8 cellular contexts compared by ENCODE assay signal in genomic region chr6:110053395-110054240, GRCh38.
DNase-seq lines count a peak whose midpoint lies in the region; ATAC-seq, FAIRE-seq and TF ChIP-seq lines count a peak whose summit lies in the region.

No MANE protein-coding gene starts in this region.

- H3K27ac Mint-ChIP-seq in activated CD8-positive, alpha-beta T cell treated with anti-CD3 and anti-CD28 coated beads for 36 hours, result no peak overlapping the region
- H3K27ac Mint-ChIP-seq in activated CD8-positive, alpha-beta T cell treated with anti-CD3 and anti-CD28 coated beads, Interleukin-2, amount 10 ng/mL, durations not matched to agents 7 days and 5 days, result no peak overlapping the region
- H3K27ac Mint-ChIP-seq in astrocyte (ENCODE audit: unreplicated experiment), result no peak overlapping the region
- H3K27ac Mint-ChIP-seq in stimulated activated naive B cell treated with anti-CD40 and anti-IgM and Interleukin-4, amounts not matched to agents 10 μg/mL and 1 μg/mL and 100 μg/mL, for 72 hours, result no peak overlapping the region

- no peak overlapping the region for H3K27ac ChIP-seq in astrocyte (ENCODE audit: low read depth, low read length)

- no peak overlapping the region for H3K4me3 ChIP-seq in astrocyte (ENCODE audit: insufficient read depth, low read depth, low read length)

- intact Hi-C loops in activated CD8-positive, alpha-beta T cell treated with anti-CD3 and anti-CD28 coated beads for 36 hours (cut with micrococcal nuclease), result loop anchor here (5.0 kb wide), 2 partner anchors 339 to 526 kb away; no protein-coding TSS in a partner anchor

- no peaks in the 10 kb centered on the region for H3K79me2 ChIP-seq in astrocyte (ENCODE audit: insufficient read depth, low read length)

- DNase-seq in activated CD8-positive, alpha-beta T cell treated with anti-CD3 and anti-CD28 coated beads for 36 hours, result no peak
- no peak for DNase-seq in activated CD8-positive, alpha-beta T cell treated with anti-CD3 and anti-CD28 coated beads, Interleukin-2, amount 10 ng/mL, durations not matched to agents 7 days and 5 days
- DNase-seq in NCI-H2029 treated with DMSO at 0.1 percent for 48 hours (lab: John Stamatoyannopoulos, UW) (peak; percentile 28), astrocyte (ENCODE audit: low read depth) (peak; percentile 39), hippocampal formation (lab: John Stamatoyannopoulos, UW) (peak; percentile 15 to 49), NCI-H510A treated with DMSO at 0.1 percent for 48 hours (lab: John Stamatoyannopoulos, UW) (no peak)
- DNase-seq in stimulated activated naive B cell treated with anti-CD40 and anti-IgM and Interleukin-4, amounts not matched to agents 10 μg/mL and 1 μg/mL and 100 μg/mL, for 72 hours, result no peak

- H2AFZ ChIP-seq in astrocyte (ENCODE audit: low read depth, low read length), result no peak overlapping the region

- H4K20me1 ChIP-seq in astrocyte (ENCODE audit: insufficient read depth, low read length), result no peaks in the 10 kb centered on the region

- no peaks in the 10 kb centered on the region for H3K9me3 ChIP-seq in astrocyte (ENCODE audit: insufficient read depth, low read depth, low read length)

- POLR2A ChIA-PET in activated CD8-positive, alpha-beta T cell treated with anti-CD3 and anti-CD28 coated beads for 36 hours (lab: Charles Lee), result no interaction called here
- POLR2A ChIA-PET in activated CD8-positive, alpha-beta T cell treated with anti-CD3 and anti-CD28 coated beads, Interleukin-2, amount 10 ng/mL, durations not matched to agents 7 days and 5 days (lab: Charles Lee), result no interaction called here

- CTCF ChIA-PET in activated CD8-positive, alpha-beta T cell treated with anti-CD3 and anti-CD28 coated beads for 36 hours (lab: Charles Lee), result interaction anchor here (0.6 to 5.1 kb wide), 8 partner anchors 9 to 353 kb away, joined by 3 to 35 read pairs (median 4); no protein-coding TSS in a partner anchor
- CTCF ChIA-PET in activated CD8-positive, alpha-beta T cell treated with anti-CD3 and anti-CD28 coated beads, Interleukin-2, amount 10 ng/mL, durations not matched to agents 7 days and 5 days (lab: Charles Lee), result interaction anchor here (0.6 to 3.2 kb wide), 8 partner anchors 9 to 1746 kb away, joined by 3 to 30 read pairs (median 3); no protein-coding TSS in a partner anchor

- H3K9ac ChIP-seq in astrocyte (ENCODE audit: low read length), result no peak overlapping the region

- H3K36me3 Mint-ChIP-seq in activated CD8-positive, alpha-beta T cell treated with anti-CD3 and anti-CD28 coated beads for 36 hours (ENCODE audit: low read depth), result no peaks in the 10 kb centered on the region
- no peaks in the 10 kb centered on the region for H3K36me3 Mint-ChIP-seq in activated CD8-positive, alpha-beta T cell treated with anti-CD3 and anti-CD28 coated beads, Interleukin-2, amount 10 ng/mL, durations not matched to agents 7 days and 5 days (ENCODE audit: low read depth)
- H3K36me3 Mint-ChIP-seq in astrocyte (ENCODE audit: low read depth, unreplicated experiment), result no peaks in the 10 kb centered on the region
- no peaks in the 10 kb centered on the region for H3K36me3 Mint-ChIP-seq in stimulated activated naive B cell treated with anti-CD40 and anti-IgM and Interleukin-4, amounts not matched to agents 10 μg/mL and 1 μg/mL and 100 μg/mL, for 72 hours

- no peaks in the 10 kb centered on the region for H3K4me1 ChIP-seq in astrocyte (ENCODE audit: insufficient read depth, low read length)

- H3K36me3 ChIP-seq in astrocyte (ENCODE audit: insufficient read depth, low read length), result no peaks in the 10 kb centered on the region

- FAIRE-seq in astrocyte (lab: Jason Lieb, UNC), result peak; percentile 65

- TF ChIP-seq CTCF in activated CD8-positive, alpha-beta T cell treated with anti-CD3 and anti-CD28 coated beads for 36 hours (IDR thresholded peaks at IDR 0.05), result peak; percentile 74
- TF ChIP-seq CTCF in astrocyte (IDR thresholded peaks at IDR 0.05; ENCODE audit: insufficient read depth, low read depth, low read length), result peak; percentile 79

- H3K9me3 Mint-ChIP-seq in activated CD8-positive, alpha-beta T cell treated with anti-CD3 and anti-CD28 coated beads for 36 hours, result no peaks in the 10 kb centered on the region
- H3K9me3 Mint-ChIP-seq in activated CD8-positive, alpha-beta T cell treated with anti-CD3 and anti-CD28 coated beads, Interleukin-2, amount 10 ng/mL, durations not matched to agents 7 days and 5 days (ENCODE audit: insufficient read depth), result no peaks in the 10 kb centered on the region
- H3K9me3 Mint-ChIP-seq in astrocyte (ENCODE audit: unreplicated experiment), result no peaks in the 10 kb centered on the region
- no peaks in the 10 kb centered on the region for H3K9me3 Mint-ChIP-seq in stimulated activated naive B cell treated with anti-CD40 and anti-IgM and Interleukin-4, amounts not matched to agents 10 μg/mL and 1 μg/mL and 100 μg/mL, for 72 hours

- peaks cover 3% of the 10 kb centered on the region for H3K27me3 Mint-ChIP-seq in activated CD8-positive, alpha-beta T cell treated with anti-CD3 and anti-CD28 coated beads for 36 hours
- peaks cover 21% of the 10 kb centered on the region for H3K27me3 Mint-ChIP-seq in activated CD8-positive, alpha-beta T cell treated with anti-CD3 and anti-CD28 coated beads, Interleukin-2, amount 10 ng/mL, durations not matched to agents 7 days and 5 days (ENCODE audit: low read depth)
- peaks cover 3% of the 10 kb centered on the region for H3K27me3 Mint-ChIP-seq in astrocyte (ENCODE audit: low read depth, unreplicated experiment)
- H3K27me3 Mint-ChIP-seq in stimulated activated naive B cell treated with anti-CD40 and anti-IgM and Interleukin-4, amounts not matched to agents 10 μg/mL and 1 μg/mL and 100 μg/mL, for 72 hours, result no peaks in the 10 kb centered on the region

- no peak for ATAC-seq in activated CD8-positive, alpha-beta T cell treated with anti-CD3 and anti-CD28 coated beads for 36 hours
- no peak for ATAC-seq in activated CD8-positive, alpha-beta T cell treated with anti-CD3 and anti-CD28 coated beads, Interleukin-2, amount 10 ng/mL, durations not matched to agents 7 days and 5 days
- ATAC-seq in stimulated activated naive B cell treated with anti-CD40 and anti-IgM and Interleukin-4, amounts not matched to agents 10 μg/mL and 1 μg/mL and 100 μg/mL, for 72 hours (replicated peaks), result peak; percentile 41 to 48
- ATAC-seq in GM19035 (IDR thresholded peaks at IDR 0.05; ENCODE audit: unreplicated experiment), result no peak

- no peak overlapping the region for H3K4me3 Mint-ChIP-seq in activated CD8-positive, alpha-beta T cell treated with anti-CD3 and anti-CD28 coated beads for 36 hours
- no peak overlapping the region for H3K4me3 Mint-ChIP-seq in activated CD8-positive, alpha-beta T cell treated with anti-CD3 and anti-CD28 coated beads, Interleukin-2, amount 10 ng/mL, durations not matched to agents 7 days and 5 days
- no peak overlapping the region for H3K4me3 Mint-ChIP-seq in astrocyte (ENCODE audit: unreplicated experiment)
- no peak overlapping the region for H3K4me3 Mint-ChIP-seq in stimulated activated naive B cell treated with anti-CD40 and anti-IgM and Interleukin-4, amounts not matched to agents 10 μg/mL and 1 μg/mL and 100 μg/mL, for 72 hours

- no peak overlapping the region for H3K4me2 ChIP-seq in astrocyte (ENCODE audit: low read length)

- peaks cover 12% of the 10 kb centered on the region for H3K27me3 ChIP-seq in astrocyte (ENCODE audit: insufficient read depth, low read length)

- no peaks in the 10 kb centered on the region for H3K4me1 Mint-ChIP-seq in activated CD8-positive, alpha-beta T cell treated with anti-CD3 and anti-CD28 coated beads for 36 hours (ENCODE audit: low read depth)
- no peaks in the 10 kb centered on the region for H3K4me1 Mint-ChIP-seq in activated CD8-positive, alpha-beta T cell treated with anti-CD3 and anti-CD28 coated beads, Interleukin-2, amount 10 ng/mL, durations not matched to agents 7 days and 5 days (ENCODE audit: low read depth)
- no peaks in the 10 kb centered on the region for H3K4me1 Mint-ChIP-seq in astrocyte (ENCODE audit: low read depth, unreplicated experiment)
- H3K4me1 Mint-ChIP-seq in stimulated activated naive B cell treated with anti-CD40 and anti-IgM and Interleukin-4, amounts not matched to agents 10 μg/mL and 1 μg/mL and 100 μg/mL, for 72 hours, result peaks cover 0 to 12% of the 10 kb centered on the region in 2 donors

Comparison
In these comparisons a context has a peak if more than half of its experiments do, and no peak if none do; other contexts are left out.
1. ATAC-seq: peak in stimulated activated naive B cell treated with anti-CD40 and anti-IgM and Interleukin-4, amounts not matched to agents 10 μg/mL and 1 μg/mL and 100 μg/mL, for 72 hours (2 of 2); none in activated CD8-positive, alpha-beta T cell treated with anti-CD3 and anti-CD28 coated beads for 36 hours (single experiment), activated CD8-positive, alpha-beta T cell treated with anti-CD3 and anti-CD28 coated beads, Interleukin-2, amount 10 ng/mL, durations not matched to agents 7 days and 5 days (single experiment) and GM19035 (single experiment).
2. DNase-seq: peak in NCI-H2029 treated with DMSO at 0.1 percent for 48 hours (single experiment), astrocyte (single experiment) and hippocampal formation (2 of 2); none in activated CD8-positive, alpha-beta T cell treated with anti-CD3 and anti-CD28 coated beads for 36 hours (single experiment), activated CD8-positive, alpha-beta T cell treated with anti-CD3 and anti-CD28 coated beads, Interleukin-2, amount 10 ng/mL, durations not matched to agents 7 days and 5 days (single experiment), stimulated activated naive B cell treated with anti-CD40 and anti-IgM and Interleukin-4, amounts not matched to agents 10 μg/mL and 1 μg/mL and 100 μg/mL, for 72 hours (single experiment) and NCI-H510A treated with DMSO at 0.1 percent for 48 hours (single experiment).